ENCODE assay signal across 8 cellular contexts in genomic region chr17:76735006-76735405, GRCh38. TPM values are rescaled to one million over a fixed set of nuclear protein-coding genes. Genes with fewer than 3 reads are reported as not detected.
DNase-seq lines count a peak whose midpoint lies in the region; ATAC-seq and TF ChIP-seq lines count a peak whose summit lies in the region.

No MANE protein-coding gene starts in this region.

- H3K27ac Mint-ChIP-seq in activated CD4-positive, alpha-beta T cell treated with anti-CD3 and anti-CD28 coated beads, Interleukin-2, amount 10 ng/mL, durations not matched to agents 24 days and 14 days = peak overlapping the region; percentile 91

- H3K36me3 ChIP-seq in esophagus (ENCODE audit: control insufficient read depth in 2 of 2, insufficient read depth in 2 of 2, low read length in 1 of 2) = peaks cover 0 to 7% of the 10 kb centered on the region in 2 donors
- H3K36me3 ChIP-seq in rectal smooth muscle tissue (ENCODE audit: control insufficient read depth, insufficient read depth, low read length) = peaks cover 28% of the 10 kb centered on the region
- H3K36me3 ChIP-seq in ovary = no peaks in the 10 kb centered on the region

- H3K27me3 Mint-ChIP-seq in activated CD4-positive, alpha-beta T cell treated with anti-CD3 and anti-CD28 coated beads, Interleukin-2, amount 10 ng/mL, durations not matched to agents 24 days and 14 days = no peaks in the 10 kb centered on the region

- no peak for ATAC-seq in GM18873 (IDR thresholded peaks at IDR 0.05; ENCODE audit: low FRiP score, unreplicated experiment)

- H3K27ac ChIP-seq in esophagus (ENCODE audit: low read depth in 2 of 2, low read length in 1 of 2) (peak overlapping the region; percentile 34 to 57), rectal smooth muscle tissue (ENCODE audit: low read depth, low read length) (no peak overlapping the region), ovary (peak overlapping the region in 1 of 2 donors; percentile 21)

- H3K9ac ChIP-seq in rectal smooth muscle tissue (ENCODE audit: low read length) = no peak overlapping the region

- H3K9me3 ChIP-seq in esophagus (ENCODE audit: control insufficient read depth in 2 of 2, insufficient read depth in 1 of 2, low read depth in 1 of 2, low read length in 1 of 2) = no peaks in the 10 kb centered on the region
- no peaks in the 10 kb centered on the region for H3K9me3 ChIP-seq in ovary

- H3K4me1 ChIP-seq in esophagus (ENCODE audit: control insufficient read depth in 2 of 2, insufficient read depth in 2 of 2, low read length in 1 of 2) = peaks cover 0 to 2% of the 10 kb centered on the region in 2 donors
- peaks cover 46% of the 10 kb centered on the region for H3K4me1 ChIP-seq in rectal smooth muscle tissue (ENCODE audit: control insufficient read depth, insufficient read depth, low read length)
- H3K4me1 ChIP-seq in ovary (ENCODE audit: insufficient read depth) = no peaks in the 10 kb centered on the region

- WGBS in esophagus, 2 donors = 7 to 13% methylated on average over 5 of the region's 5 CpGs
- 12 to 13% (median 13%) methylated on average over 5 of the region's 5 CpGs for WGBS in ovary, 3 donors

- no peaks in the 10 kb centered on the region for H3K27me3 ChIP-seq in esophagus (ENCODE audit: control insufficient read depth in 1 of 2, insufficient read depth in 2 of 2, low read length in 2 of 2)
- no peaks in the 10 kb centered on the region for H3K27me3 ChIP-seq in rectal smooth muscle tissue (ENCODE audit: control insufficient read depth, insufficient read depth, low read length)
- H3K27me3 ChIP-seq in ovary = no peaks in the 10 kb centered on the region

- DNase-seq in activated CD4-positive, alpha-beta T cell treated with anti-CD3 and anti-CD28 coated beads, Interleukin-2, amount 10 ng/mL, durations not matched to agents 24 days and 14 days = peak; percentile 79
- DNase-seq in activated CD4-positive, alpha-beta T cell treated with anti-CD3 and anti-CD28 coated beads for 48 hours = no peak
- DNase-seq in RPMI8226 (peak; percentile 70), hypothalamus (lab: John Stamatoyannopoulos, UW) (no peak), ovary (no peak)

- H3K4me1 Mint-ChIP-seq in activated CD4-positive, alpha-beta T cell treated with anti-CD3 and anti-CD28 coated beads, Interleukin-2, amount 10 ng/mL, durations not matched to agents 24 days and 14 days = peaks cover 41% of the 10 kb centered on the region

- intact Hi-C loops in activated CD4-positive, alpha-beta T cell treated with anti-CD3 and anti-CD28 coated beads, Interleukin-2, amount 10 ng/mL, durations not matched to agents 24 days and 14 days (cut with micrococcal nuclease) = loop anchor here (5.0 to 10.0 kb wide), 6 partner anchors 57 to 717 kb away; partner anchors contain the start of genes GALR2, SRP68, UBALD2 and ZACN
- intact Hi-C loops in ovary (cut with DNase I) = no loop called here

- H3K9me3 Mint-ChIP-seq in activated CD4-positive, alpha-beta T cell treated with anti-CD3 and anti-CD28 coated beads, Interleukin-2, amount 10 ng/mL, durations not matched to agents 24 days and 14 days = no peaks in the 10 kb centered on the region

- TF ChIP-seq EP300 in ovary (IDR thresholded peaks at IDR 0.05) = no peak

- peak overlapping the region; percentile 92 for H3K4me3 Mint-ChIP-seq in activated CD4-positive, alpha-beta T cell treated with anti-CD3 and anti-CD28 coated beads, Interleukin-2, amount 10 ng/mL, durations not matched to agents 24 days and 14 days

- H3K4me3 ChIP-seq in esophagus (ENCODE audit: low read depth in 1 of 2, low read length in 2 of 2) (peak overlapping the region; percentile 33 to 87), rectal smooth muscle tissue (ENCODE audit: low read length) (peak overlapping the region; percentile 99), ovary (no peak overlapping the region)

- H3K36me3 Mint-ChIP-seq in activated CD4-positive, alpha-beta T cell treated with anti-CD3 and anti-CD28 coated beads, Interleukin-2, amount 10 ng/mL, durations not matched to agents 24 days and 14 days (ENCODE audit: low read depth) = peaks cover 56% of the 10 kb centered on the region

- no peak for TF ChIP-seq CTCF in ovary (IDR thresholded peaks at IDR 0.05)

- TF ChIP-seq POLR2A in ovary (IDR thresholded peaks at IDR 0.05) = no peak

RNA-seq across cellular contexts. Expression of gene SRSF2, which starts 2.1 kb away (rescaled TPM):
- 515 and 539 TPM in 2 replicates for total RNA-seq in activated CD4-positive, alpha-beta T cell treated with anti-CD3 and anti-CD28 coated beads, Interleukin-2, amount 10 ng/mL, durations not matched to agents 24 days and 14 days
- polyA plus RNA-seq in esophagus (100 to 1,000 TPM; 152 to 242 TPM), ovary (100 to 1,000 TPM; 126 to 152 TPM)
- total RNA-seq in ovary = 100 to 1,000 TPM; 149 to 245 (median 174) TPM

RNA-seq across cellular contexts. Expression of gene MFSD11, which starts 2.9 kb away (rescaled TPM):
- total RNA-seq in activated CD4-positive, alpha-beta T cell treated with anti-CD3 and anti-CD28 coated beads, Interleukin-2, amount 10 ng/mL, durations not matched to agents 24 days and 14 days = 15.1 and 15.3 TPM in 2 replicates
- polyA plus RNA-seq in esophagus = 10 to 100 TPM; 11.3 to 15.4 TPM
- 10 to 100 TPM; 16.1 to 26.2 (median 19.6) TPM for total RNA-seq in ovary
- polyA plus RNA-seq in ovary = 10 to 100 TPM in 1 of 2 donors, 1 to 10 TPM in 1; 9.6 to 19.6 TPM

RNA-seq across cellular contexts. Expression of gene METTL23, which starts 8.4 kb away (rescaled TPM):
- total RNA-seq in activated CD4-positive, alpha-beta T cell treated with anti-CD3 and anti-CD28 coated beads, Interleukin-2, amount 10 ng/mL, durations not matched to agents 24 days and 14 days = 32.9 and 35.5 TPM in 2 replicates
- polyA plus RNA-seq in esophagus (10 to 100 TPM; 22.9 to 24.0 TPM), ovary (10 to 100 TPM; 37.9 to 47.4 TPM)
- 10 to 100 TPM; 20.9 to 36.6 (median 31.8) TPM for total RNA-seq in ovary

RNA-seq across cellular contexts. Expression of gene JMJD6, which starts 8.6 kb away (rescaled TPM):
- 82.5 and 86.3 TPM in 2 replicates for total RNA-seq in activated CD4-positive, alpha-beta T cell treated with anti-CD3 and anti-CD28 coated beads, Interleukin-2, amount 10 ng/mL, durations not matched to agents 24 days and 14 days
- polyA plus RNA-seq in esophagus (10 to 100 TPM; 18.3 to 21.9 TPM), ovary (10 to 100 TPM; 19.5 to 28.2 TPM)
- total RNA-seq in ovary = 10 to 100 TPM; 20.1 to 49.8 (median 38.1) TPM

RNA-seq across cellular contexts. Expression of gene MXRA7, which starts 24.2 kb away (rescaled TPM):
- 3.4 and 3.7 TPM in 2 replicates for total RNA-seq in activated CD4-positive, alpha-beta T cell treated with anti-CD3 and anti-CD28 coated beads, Interleukin-2, amount 10 ng/mL, durations not matched to agents 24 days and 14 days
- 10 to 100 TPM; 10.0 to 54.0 TPM for polyA plus RNA-seq in esophagus
- 100 to 1,000 TPM; 107 to 210 (median 181) TPM for total RNA-seq in ovary
- 100 to 1,000 TPM; 199 to 759 TPM for polyA plus RNA-seq in ovary

Comparison
In these comparisons a context has a peak if more than half of its experiments do, and no peak if none do; other contexts are left out.
1. DNase-seq: peak in activated CD4-positive, alpha-beta T cell treated with anti-CD3 and anti-CD28 coated beads, Interleukin-2, amount 10 ng/mL, durations not matched to agents 24 days and 14 days (single experiment) and RPMI8226 (single experiment); none in activated CD4-positive, alpha-beta T cell treated with anti-CD3 and anti-CD28 coated beads for 48 hours (single experiment), hypothalamus (0 of 51) and ovary (0 of 5).